Comparison of ENCODE assay signal across 28 cellular contexts in genomic region chr3:32301426-32301825, GRCh38.
A peak's percentile ranks its signal among the peaks of the same experiment; 100 is the strongest.
DNase-seq lines count a peak whose midpoint lies in the region; ATAC-seq, FAIRE-seq and TF ChIP-seq lines count a peak whose summit lies in the region.
"Had no signal": no experiment of that assay in that cellular context is flagged by ENCODE, and none has a peak within 500 bp of the region (broad histone marks: within the 10 kb centered on the region; RNA-seq: fewer than 3 reads in every experiment).

No MANE protein-coding gene starts in this region.

- H3K14ac ChIP-seq in H1 (ENCODE audit: insufficient read length), result no peak overlapping the region

- no peak for TF ChIP-seq EP300 in H1 (IDR thresholded peaks at IDR 0.05; ENCODE audit: borderline replicate concordance in 1 of 2, low read depth in 2 of 2, low read length in 2 of 2)

- H3K56ac ChIP-seq in H1 (replicated peaks; ENCODE audit: insufficient read length, low read depth, low read length), result no peak overlapping the region

- ATAC-seq in CD4-positive, alpha-beta T cell (ENCODE audit: poor library complexity), result no peak
- no peak for ATAC-seq in T-helper 17 cell
- no peak for ATAC-seq in activated CD8-positive, alpha-beta memory T cell treated with anti-CD3 and anti-CD28 coated beads, Interleukin-2, amount 10 ng/mL, durations not matched to agents 7 days and 5 days
- ATAC-seq: HepG2, K562, PC-3, SK-N-SH treated with all-trans-retinoic acid at 6 μM for 48 hours had no signal

- no peak overlapping the region for H3K4ac ChIP-seq in H1 (replicated peaks; ENCODE audit: insufficient read length, low read depth, low read length)

- WGBS in H1 (ENCODE audit: extremely low coverage in 1 of 2, insufficient coverage in 1 of 2, insufficient read length in 1 of 2, insufficient replicate concordance in 2 of 2, low coverage in 1 of 2, low lambda C conversion rate in 2 of 2, missing lambda C conversion rate in 1 of 2), 2 experiments, result 92% methylated on average over 2 of the region's 2 CpGs; no CpG with 5 or more reads in 1 of the 2 experiments

- no peaks in the 10 kb centered on the region for H3K36me3 ChIP-seq in H1 (ENCODE audit: control insufficient read depth in 2 of 4, insufficient read depth in 4 of 4, low read length in 3 of 4)
- H3K36me3 ChIP-seq: SJCRH30 had no signal

- H4K8ac ChIP-seq in H1 (ENCODE audit: extremely low read depth, insufficient read depth, low read length), result no peak overlapping the region

- no peak for TF ChIP-seq CTCF in CD4-positive, alpha-beta T cell (IDR thresholded peaks at IDR 0.05)
- no peak for TF ChIP-seq CTCF in H1 (IDR thresholded peaks at IDR 0.05; ENCODE audit: control extremely low read depth in 1 of 3, insufficient read depth in 1 of 3, low read depth in 1 of 3, low read length in 3 of 3)
- TF ChIP-seq CTCF in glutamatergic neuron (IDR thresholded peaks at IDR 0.05; ENCODE audit: partially characterized antibody, unreplicated experiment), result no peak

- CTCF ChIA-PET in activated CD4-positive, alpha-beta T cell treated with anti-CD3 and anti-CD28 coated beads, Interleukin-2, amount 10 ng/mL, durations not matched to agents 7 days and 5 days (lab: Charles Lee), result interaction anchor here (0.6 to 1.8 kb wide), 3 partner anchors 35 to 1684 kb away, joined by 3 to 9 read pairs (median 4); no protein-coding TSS in a partner anchor
- CTCF ChIA-PET in CD4-positive, alpha-beta T cell (lab: Charles Lee), result interaction anchor here (0.7 to 0.9 kb wide), 2 partner anchors 33 to 169 kb away, joined by 3 to 4 read pairs; no protein-coding TSS in a partner anchor
- CTCF ChIA-PET in H1 (lab: Charles Lee; ENCODE audit: partially characterized antibody), result interaction anchor here (0.6 to 7.6 kb wide), 3 partner anchors 13 to 90 kb away, joined by 3 to 54 read pairs (median 3); no protein-coding TSS in a partner anchor
- CTCF ChIA-PET in activated CD8-positive, alpha-beta memory T cell treated with anti-CD3 and anti-CD28 coated beads, Interleukin-2, amount 10 ng/mL, durations not matched to agents 7 days and 5 days (lab: Charles Lee), result interaction anchor here (0.6 to 1.4 kb wide), 3 partner anchors 15 to 286 kb away, joined by 3 to 7 read pairs (median 3); no protein-coding TSS in a partner anchor

- H2AFZ ChIP-seq in H1 (ENCODE audit: low read length), result no peak overlapping the region

- no peak overlapping the region for H2BK120ac ChIP-seq in H1 (replicated peaks; ENCODE audit: low read depth, low read length)

- H3K4me1 Mint-ChIP-seq in activated CD4-positive, alpha-beta T cell treated with anti-CD3 and anti-CD28 coated beads, Interleukin-2, amount 10 ng/mL, durations not matched to agents 7 days and 5 days, result peaks cover 75% of the 10 kb centered on the region
- H3K4me1 Mint-ChIP-seq in CD4-positive, alpha-beta T cell (ENCODE audit: low read depth), result peaks cover 78% of the 10 kb centered on the region
- H3K4me1 Mint-ChIP-seq in T-helper 17 cell (peaks cover 55% of the 10 kb centered on the region), glutamatergic neuron (ENCODE audit: low read depth, unreplicated experiment) (peaks cover 5% of the 10 kb centered on the region)
- H3K4me1 Mint-ChIP-seq in activated CD8-positive, alpha-beta memory T cell treated with anti-CD3 and anti-CD28 coated beads, Interleukin-2, amount 10 ng/mL, durations not matched to agents 7 days and 5 days, result peaks cover 35% of the 10 kb centered on the region

- H3K27me3 ChIP-seq in CD4-positive, alpha-beta T cell (ENCODE audit: control insufficient read depth, insufficient read depth, low read length), result no peaks in the 10 kb centered on the region
- H3K27me3 ChIP-seq in H1 (replicated peaks in 1 of 4; ENCODE audit: control insufficient read depth in 3 of 4, extremely low read depth in 1 of 4, insufficient read depth in 3 of 4, low read length in 3 of 4), result no peaks in the 10 kb centered on the region
- H3K27me3 ChIP-seq: SJCRH30 had no signal

- H4K91ac ChIP-seq in H1 (replicated peaks; ENCODE audit: insufficient read length, low read length), result no peak overlapping the region

- POLR2A ChIA-PET in activated CD4-positive, alpha-beta T cell treated with anti-CD3 and anti-CD28 coated beads, Interleukin-2, amount 10 ng/mL, durations not matched to agents 7 days and 5 days (lab: Charles Lee), result interaction anchor here (0.6 kb wide), 1 partner anchor 837 kb away, joined by 8 read pairs; no protein-coding TSS in a partner anchor
- POLR2A ChIA-PET in CD4-positive, alpha-beta T cell (lab: Charles Lee), result interaction anchor here (0.6 to 1.4 kb wide), 5 partner anchors 8 to 384 kb away, joined by 3 read pairs; partner anchors contain the start of gene CNOT10
- POLR2A ChIA-PET in H1 (lab: Charles Lee; ENCODE audit: partially characterized antibody), result no interaction called here

- H3K4me3 Mint-ChIP-seq in activated CD4-positive, alpha-beta T cell treated with anti-CD3 and anti-CD28 coated beads, Interleukin-2, amount 10 ng/mL, durations not matched to agents 7 days and 5 days, result no peak overlapping the region
- H3K4me3 Mint-ChIP-seq in CD4-positive, alpha-beta T cell, result no peak overlapping the region
- H3K4me3 Mint-ChIP-seq in T-helper 17 cell (no peak overlapping the region), glutamatergic neuron (ENCODE audit: unreplicated experiment) (no peak overlapping the region)
- no peak overlapping the region for H3K4me3 Mint-ChIP-seq in activated CD8-positive, alpha-beta memory T cell treated with anti-CD3 and anti-CD28 coated beads, Interleukin-2, amount 10 ng/mL, durations not matched to agents 7 days and 5 days
- H3K4me3 Mint-ChIP-seq: CD14-positive monocyte had no signal

- TF ChIP-seq POLR2A in H1 (IDR thresholded peaks at IDR 0.05; ENCODE audit: control extremely low read depth in 1 of 2, low read depth in 2 of 2, low read length in 2 of 2), result no peak

- H3K79me2 ChIP-seq in H1 (ENCODE audit: control insufficient read depth in 1 of 2, insufficient read depth in 2 of 2, low read length in 2 of 2), result no peaks in the 10 kb centered on the region

- H3K9me3 Mint-ChIP-seq in activated CD4-positive, alpha-beta T cell treated with anti-CD3 and anti-CD28 coated beads, Interleukin-2, amount 10 ng/mL, durations not matched to agents 7 days and 5 days, result peaks cover 13% of the 10 kb centered on the region
- H3K9me3 Mint-ChIP-seq in CD4-positive, alpha-beta T cell, result no peaks in the 10 kb centered on the region
- H3K9me3 Mint-ChIP-seq in activated CD8-positive, alpha-beta memory T cell treated with anti-CD3 and anti-CD28 coated beads, Interleukin-2, amount 10 ng/mL, durations not matched to agents 7 days and 5 days (ENCODE audit: low read depth), result no peaks in the 10 kb centered on the region
- no peaks in the 10 kb centered on the region for H3K9me3 Mint-ChIP-seq in glutamatergic neuron (ENCODE audit: unreplicated experiment)

- H3K4me3 ChIP-seq in H1 (ENCODE audit: extremely low read depth in 1 of 4, insufficient read depth in 2 of 4, low read depth in 3 of 4, low read length in 4 of 4), result no peak overlapping the region
- H3K4me3 ChIP-seq: K562, SJCRH30 had no signal

- peaks cover 26% of the 10 kb centered on the region for H3K36me3 Mint-ChIP-seq in activated CD4-positive, alpha-beta T cell treated with anti-CD3 and anti-CD28 coated beads, Interleukin-2, amount 10 ng/mL, durations not matched to agents 7 days and 5 days (ENCODE audit: low read depth)
- H3K36me3 Mint-ChIP-seq in CD4-positive, alpha-beta T cell (ENCODE audit: low read depth), result no peaks in the 10 kb centered on the region
- H3K36me3 Mint-ChIP-seq in T-helper 17 cell (ENCODE audit: low read depth) (no peaks in the 10 kb centered on the region), glutamatergic neuron (ENCODE audit: unreplicated experiment) (no peaks in the 10 kb centered on the region)
- H3K36me3 Mint-ChIP-seq in activated CD8-positive, alpha-beta memory T cell treated with anti-CD3 and anti-CD28 coated beads, Interleukin-2, amount 10 ng/mL, durations not matched to agents 7 days and 5 days, result no peaks in the 10 kb centered on the region
- H3K36me3 Mint-ChIP-seq: CD14-positive monocyte had no signal

- no peak overlapping the region for H3K23ac ChIP-seq in H1 (ENCODE audit: insufficient read length)

- no peak overlapping the region for H2BK12ac ChIP-seq in H1 (ENCODE audit: low read depth, low read length)

- no peak overlapping the region for H3K27ac ChIP-seq in CD4-positive, alpha-beta T cell (ENCODE audit: low read depth, low read length)
- H3K27ac ChIP-seq in H1 (ENCODE audit: low read depth, low read length), result no peak overlapping the region
- H3K27ac ChIP-seq: SJCRH30 had no signal

- no peak overlapping the region for H2AK5ac ChIP-seq in H1 (ENCODE audit: low read depth, low read length)

- no peaks in the 10 kb centered on the region for H3K23me2 ChIP-seq in H1 (ENCODE audit: low read depth, low read length)

- H3K4me2 ChIP-seq in H1 (ENCODE audit: insufficient read depth in 1 of 2, low read depth in 2 of 2, low read length in 2 of 2), result no peak overlapping the region

- H3K18ac ChIP-seq in H1 (ENCODE audit: extremely low read depth, low read length), result no peak overlapping the region

- no peak overlapping the region for H4K5ac ChIP-seq in H1 (ENCODE audit: insufficient read length, low read depth, low read length)

- no peak for FAIRE-seq in H1 (lab: Jason Lieb, UNC)
- FAIRE-seq: G401.6, HepG2, K562 had no signal

- H3K79me1 ChIP-seq in H1 (ENCODE audit: low read depth, low read length), result no peaks in the 10 kb centered on the region; the same call in none of the 2 replicates

- no peak overlapping the region for H3K9ac ChIP-seq in H1 (replicated peaks in 1 of 4; ENCODE audit: extremely low read depth in 1 of 4, low read depth in 3 of 4, low read length in 3 of 4)

- no peaks in the 10 kb centered on the region for H4K20me1 ChIP-seq in H1 (replicated peaks in 1 of 2; ENCODE audit: control insufficient read depth in 1 of 2, insufficient read depth in 2 of 2, low read length in 2 of 2)

- H2BK15ac ChIP-seq in H1 (ENCODE audit: low read length), result no peak overlapping the region

- intact Hi-C loops in CD4-positive, alpha-beta T cell (cut with DNase I, micrococcal nuclease), result loop anchor here in 1 of 2 experiments (5.0 kb wide), 1 partner anchor 96 kb away; no protein-coding TSS in a partner anchor

- H3K4me1 ChIP-seq in H1 (replicated peaks in 1 of 4; ENCODE audit: control insufficient read depth in 3 of 4, insufficient read depth in 4 of 4, low read length in 3 of 4), result peaks cover 0 to 15% (median 5%) of the 10 kb centered on the region in 4 experiments; a peak in 4 of 7 replicates
- H3K4me1 ChIP-seq: SJCRH30 had no signal

- DNase-seq in activated CD4-positive, alpha-beta T cell treated with anti-CD3 and anti-CD28 coated beads, Interleukin-2, amount 10 ng/mL, durations not matched to agents 7 days and 5 days, result no peak
- no peak for DNase-seq in activated CD4-positive, alpha-beta T cell treated with anti-CD3 and anti-CD28 coated beads, Interleukin-2, amount 50 U/mL, for 4 hours
- DNase-seq in CD4-positive, alpha-beta T cell, result no peak
- no peak for DNase-seq in T-helper 17 cell
- DNase-seq in H1 (ENCODE audit: low read depth in 1 of 2, low spot score in 2 of 2), result no peak
- no peak for DNase-seq in activated CD8-positive, alpha-beta memory T cell treated with anti-CD3 and anti-CD28 coated beads, Interleukin-2, amount 10 ng/mL, durations not matched to agents 7 days and 5 days
- no peak for DNase-seq in glutamatergic neuron
- no peak for DNase-seq in Ammon's horn (ENCODE audit: low spot score)
- DNase-seq: AML-193; COR-L47; DMS53; H7; Kasumi-1; NCI-H1105 treated with DMSO at 0.1 percent for 48 hours; NCI-H146; NCI-H1930; NCI-H2107; NCI-H446; NCI-H524 treated with DMSO at 0.1 percent for 48 hours; NCI-H82; NK-92 treated with Interleukin-12 subunit alpha and Interleukin-12 subunit beta, amount 100 ng/mL, for 24 hours; PC-3; SJCRH30 had no signal

- H3K9me3 ChIP-seq in CD4-positive, alpha-beta T cell (ENCODE audit: control insufficient read depth, low read length), result no peaks in the 10 kb centered on the region
- H3K9me3 ChIP-seq in T-helper 17 cell (ENCODE audit: control insufficient read depth, low read length, poor library complexity, severe bottlenecking) (no peaks in the 10 kb centered on the region), H1 (ENCODE audit: insufficient read depth in 2 of 2, low read depth in 1 of 2, low read length in 1 of 2) (no peaks in the 10 kb centered on the region)
- H3K9me3 ChIP-seq: SJCRH30 had no signal

- no peak overlapping the region for H2BK5ac ChIP-seq in H1 (ENCODE audit: low read depth, low read length)

- H3K27me3 Mint-ChIP-seq in activated CD4-positive, alpha-beta T cell treated with anti-CD3 and anti-CD28 coated beads, Interleukin-2, amount 10 ng/mL, durations not matched to agents 7 days and 5 days, result no peaks in the 10 kb centered on the region
- H3K27me3 Mint-ChIP-seq in CD4-positive, alpha-beta T cell, result no peaks in the 10 kb centered on the region
- H3K27me3 Mint-ChIP-seq in T-helper 17 cell, result no peaks in the 10 kb centered on the region
- H3K27me3 Mint-ChIP-seq in activated CD8-positive, alpha-beta memory T cell treated with anti-CD3 and anti-CD28 coated beads, Interleukin-2, amount 10 ng/mL, durations not matched to agents 7 days and 5 days, result no peaks in the 10 kb centered on the region
- peaks cover 2% of the 10 kb centered on the region for H3K27me3 Mint-ChIP-seq in glutamatergic neuron (ENCODE audit: unreplicated experiment)

- H3K27ac Mint-ChIP-seq in activated CD4-positive, alpha-beta T cell treated with anti-CD3 and anti-CD28 coated beads, Interleukin-2, amount 10 ng/mL, durations not matched to agents 7 days and 5 days, result peak overlapping the region; percentile 98
- peak overlapping the region; percentile 97 for H3K27ac Mint-ChIP-seq in CD4-positive, alpha-beta T cell
- H3K27ac Mint-ChIP-seq in T-helper 17 cell (peak overlapping the region; percentile 97), glutamatergic neuron (ENCODE audit: unreplicated experiment) (no peak overlapping the region)
- no peak overlapping the region for H3K27ac Mint-ChIP-seq in activated CD8-positive, alpha-beta memory T cell treated with anti-CD3 and anti-CD28 coated beads, Interleukin-2, amount 10 ng/mL, durations not matched to agents 7 days and 5 days

- no peak overlapping the region for H2BK20ac ChIP-seq in H1 (ENCODE audit: low read length)

- no peak for TF ChIP-seq RAD21 in H1 (IDR thresholded peaks at IDR 0.05 in 1 of 2, conservative IDR thresholded peaks at IDR 0.05 in 1 of 2; ENCODE audit: low read depth in 2 of 2, low read length in 2 of 2)

Comparison
In these comparisons a context has a peak if more than half of its experiments do, and no peak if none do; other contexts are left out.
1. H3K27ac Mint-ChIP-seq: peak in activated CD4-positive, alpha-beta T cell treated with anti-CD3 and anti-CD28 coated beads, Interleukin-2, amount 10 ng/mL, durations not matched to agents 7 days and 5 days (single experiment), CD4-positive, alpha-beta T cell (single experiment) and T-helper 17 cell (single experiment); none in activated CD8-positive, alpha-beta memory T cell treated with anti-CD3 and anti-CD28 coated beads, Interleukin-2, amount 10 ng/mL, durations not matched to agents 7 days and 5 days (single experiment) and glutamatergic neuron (single experiment).